Comparison of ENCODE assay signal across 12 cellular contexts in the genomic region with DNA sequence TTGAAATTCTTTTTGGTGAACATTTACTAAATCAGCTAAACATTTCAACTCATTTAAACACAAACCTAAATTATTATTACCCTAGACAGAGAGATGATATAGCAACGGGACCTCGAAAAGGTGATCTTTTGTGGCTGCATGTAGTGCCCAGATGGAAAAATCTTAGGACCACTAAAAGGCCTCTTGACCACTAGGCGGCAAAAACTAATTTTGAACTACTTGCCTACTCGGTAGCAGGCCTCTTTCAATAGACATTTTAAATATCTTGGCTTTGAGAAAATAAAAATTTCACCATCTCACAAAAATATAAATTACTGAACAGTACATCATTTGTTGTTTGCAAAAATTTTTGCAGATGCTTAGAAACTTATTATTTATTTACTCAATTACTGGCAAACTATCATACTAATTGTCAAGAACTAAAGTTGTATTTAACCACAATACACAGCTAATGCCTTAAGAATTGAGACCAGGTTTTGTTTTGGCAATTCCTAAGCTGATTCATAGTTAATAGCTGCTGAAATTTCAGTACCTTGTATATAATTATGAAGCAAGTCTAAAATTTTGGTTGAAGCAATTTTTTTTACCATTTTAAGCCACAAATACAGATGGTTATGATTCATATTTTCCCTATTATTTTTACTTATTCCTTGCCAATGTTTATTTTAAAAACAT. TPM values are rescaled to one million over a fixed set of nuclear protein-coding genes. Genes with fewer than 3 reads are reported as not detected.
DNase-seq lines count a peak whose midpoint lies in the region; ATAC-seq and TF ChIP-seq lines count a peak whose summit lies in the region.
"Had no signal": no experiment of that assay in that cellular context is flagged by ENCODE, and none has a peak within 500 bp of the region (broad histone marks: within the 10 kb centered on the region; RNA-seq: fewer than 3 reads in every experiment).

No MANE protein-coding gene starts in this region.

- 55% methylated on average over 4 of the region's 4 CpGs for WGBS in liver

- intact Hi-C loops in dorsolateral prefrontal cortex (cut with DNase I): no loop called here
- intact Hi-C loops in natural killer cell (cut with micrococcal nuclease): no loop called here

- no peaks in the 10 kb centered on the region for H3K9me3 Mint-ChIP-seq in natural killer cell
- H3K9me3 Mint-ChIP-seq: activated CD4-positive, alpha-beta memory T cell treated with anti-CD3 and anti-CD28 coated beads for 36 hours had no signal

- H3K4me3 ChIP-seq in HL-60 (replicated peaks; ENCODE audit: insufficient read depth, low read length) (no peak overlapping the region), brain microvascular endothelial cell (ENCODE audit: low read depth, low read length) (no peak overlapping the region), liver (ENCODE audit: low read depth in 1 of 3, low read length in 3 of 3) (no peak overlapping the region), dorsolateral prefrontal cortex (no peak overlapping the region)
- H3K4me3 ChIP-seq: HAP-1 had no signal

- in situ Hi-C loops in ACHN (cut with HindIII; ENCODE audit: low pct_ligation_motif_present, low pct_unique_long_range_greater_than_20kb, low sequenced_read_pairs): no loop called here
- in situ Hi-C loops in brain microvascular endothelial cell (cut with HindIII; ENCODE audit: low pct_ligation_motif_present, low sequenced_read_pairs): loop anchor here (25.0 kb wide), 1 partner anchor 446 kb away; no protein-coding TSS in a partner anchor

- no peaks in the 10 kb centered on the region for H3K27me3 Mint-ChIP-seq in natural killer cell (ENCODE audit: low read depth in 2 of 2)
- H3K27me3 Mint-ChIP-seq: activated CD4-positive, alpha-beta memory T cell treated with anti-CD3 and anti-CD28 coated beads for 36 hours had no signal

- H3K36me3 ChIP-seq in brain microvascular endothelial cell (replicated peaks): peaks cover 21% of the 10 kb centered on the region
- H3K36me3 ChIP-seq in liver (ENCODE audit: control insufficient read depth in 4 of 4, insufficient read depth in 3 of 4, low read depth in 1 of 4, low read length in 3 of 4): no peaks in the 10 kb centered on the region
- H3K36me3 ChIP-seq: HAP-1 had no signal

- H3K4me1 ChIP-seq in liver (ENCODE audit: control insufficient read depth in 4 of 4, insufficient read depth in 4 of 4, low read length in 3 of 4): no peaks in the 10 kb centered on the region

- no peaks in the 10 kb centered on the region for H3K4me1 Mint-ChIP-seq in natural killer cell

- TF ChIP-seq CTCF in HL-60 (IDR thresholded peaks at IDR 0.05; ENCODE audit: insufficient read depth, low read length) (peak; percentile 10), brain microvascular endothelial cell (IDR thresholded peaks at IDR 0.05; ENCODE audit: low read depth, low read length, missing control alignments) (peak; percentile 62), liver (IDR thresholded peaks at IDR 0.05; ENCODE audit: low read depth, low read length, missing input control) (peak; percentile 23), dorsolateral prefrontal cortex (IDR thresholded peaks at IDR 0.05 in 54 of 56, conservative IDR thresholded peaks at IDR 0.05 in 2 of 56; ENCODE audit: low read depth in 1 of 56, partially characterized antibody in 56 of 56) (peak in 16 of 56 donors; percentile 9 to 54 (median 30)), natural killer cell (IDR thresholded peaks at IDR 0.05) (no peak)

- no peak overlapping the region for H3K9ac ChIP-seq in liver (ENCODE audit: low read depth in 1 of 2, low read length in 2 of 2)

- H3K27ac Mint-ChIP-seq in natural killer cell: no peak overlapping the region
- H3K27ac Mint-ChIP-seq: activated CD4-positive, alpha-beta memory T cell treated with anti-CD3 and anti-CD28 coated beads for 36 hours had no signal

- DNase-seq in ACHN: peak; percentile 52
- no peak for DNase-seq in HL-60 (ENCODE audit: low read depth in 1 of 2, low spot score in 1 of 2)
- peak; percentile 43 for DNase-seq in brain microvascular endothelial cell
- DNase-seq in dorsolateral prefrontal cortex: no peak
- DNase-seq in activated CD4-positive, alpha-beta T cell treated with anti-CD3 and anti-CD28 coated beads, Interleukin-2, amount 50 U/mL, for 48 hours: no peak
- DNase-seq in MV-4-11 (lab: John Stamatoyannopoulos, UW): no peak
- DNase-seq in natural killer cell: no peak
- DNase-seq: activated CD4-positive, alpha-beta memory T cell treated with anti-CD3 and anti-CD28 coated beads for 36 hours; effector CD4-positive, alpha-beta T cell; NCI-H2029 treated with DMSO at 0.1 percent for 48 hours had no signal

- ATAC-seq in natural killer cell: no peak

- peak in 1 of 2 donors; percentile 7 for TF ChIP-seq RAD21 in liver (IDR thresholded peaks at IDR 0.05)

- H3K27me3 ChIP-seq in HL-60 (ENCODE audit: insufficient read depth, poor library complexity, severe bottlenecking) (no peaks in the 10 kb centered on the region), brain microvascular endothelial cell (replicated peaks) (no peaks in the 10 kb centered on the region), liver (ENCODE audit: control insufficient read depth in 4 of 4, insufficient read depth in 4 of 4, low read length in 3 of 4) (no peaks in the 10 kb centered on the region), dorsolateral prefrontal cortex (no peaks in the 10 kb centered on the region)

- H3K27ac ChIP-seq in HL-60 (replicated peaks) (no peak overlapping the region), brain microvascular endothelial cell (peak overlapping the region; percentile 88), liver (ENCODE audit: low read depth in 1 of 2, low read length in 2 of 2) (no peak overlapping the region), dorsolateral prefrontal cortex (no peak overlapping the region)

- H3K36me3 Mint-ChIP-seq in natural killer cell: no peaks in the 10 kb centered on the region
- H3K36me3 Mint-ChIP-seq: activated CD4-positive, alpha-beta memory T cell treated with anti-CD3 and anti-CD28 coated beads for 36 hours had no signal

- no peaks in the 10 kb centered on the region for H3K9me3 ChIP-seq in liver (ENCODE audit: control insufficient read depth in 4 of 4, low read length in 3 of 4)
- H3K9me3 ChIP-seq: HAP-1 had no signal

- H3K4me3 Mint-ChIP-seq in natural killer cell: no peak overlapping the region
- H3K4me3 Mint-ChIP-seq: activated CD4-positive, alpha-beta memory T cell treated with anti-CD3 and anti-CD28 coated beads for 36 hours had no signal

TF ChIP-seq in liver, 16 proteins besides CTCF, POLR2A, EP300 and RAD21:
- TF ChIP-seq, protein P1, sequence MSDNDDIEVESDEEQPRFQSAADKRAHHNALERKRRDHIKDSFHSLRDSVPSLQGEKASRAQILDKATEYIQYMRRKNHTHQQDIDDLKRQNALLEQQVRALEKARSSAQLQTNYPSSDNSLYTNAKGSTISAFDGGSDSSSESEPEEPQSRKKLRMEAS (IDR thresholded peaks at IDR 0.05): no peak
- no peak for TF ChIP-seq YY1 (IDR thresholded peaks at IDR 0.05)
- TF ChIP-seq HNF4A (conservative IDR thresholded peaks at IDR 0.05): no peak
- TF ChIP-seq NR2F2 (IDR thresholded peaks at IDR 0.05): no peak
- no peak for TF ChIP-seq RXRA (IDR thresholded peaks at IDR 0.05)
- TF ChIP-seq TAF1 (conservative IDR thresholded peaks at IDR 0.05): no peak

RNA-seq across cellular contexts. Expression of gene COL3A1, which starts 9.4 kb away (rescaled TPM):
- total RNA-seq in liver (100 to 1,000 TPM; 107 to 207 TPM), dorsolateral prefrontal cortex (10 to 100 TPM in 4 of 120 experiments, 1 to 10 TPM in 73, under 1 TPM in 43; 0.20 to 24.0 (median 1.6) TPM), natural killer cell (not detected)
- 10 to 100 TPM; 21.4 to 80.2 TPM for polyA plus RNA-seq in liver
- total RNA-seq: activated CD4-positive, alpha-beta memory T cell treated with anti-CD3 and anti-CD28 coated beads for 36 hours had no signal

Comparison
In these comparisons a context has a peak if more than half of its experiments do, and no peak if none do; other contexts are left out.
1. DNase-seq: peak in ACHN (single experiment) and brain microvascular endothelial cell (single experiment); none in HL-60 (0 of 2), dorsolateral prefrontal cortex (0 of 10), activated CD4-positive, alpha-beta T cell treated with anti-CD3 and anti-CD28 coated beads, Interleukin-2, amount 50 U/mL, for 48 hours (0 of 2), MV-4-11 (single experiment) and natural killer cell (single experiment).
2. RNA of gene COL3A1, which starts 9.4 kb away (total RNA-seq): 107 to 207 TPM in liver; 0.20 to 24.0 TPM in dorsolateral prefrontal cortex and not detected in natural killer cell; every median in the first group is over 4 times any median in the second.